Comparison of ENCODE assay signal across 1 cellular context in genomic region chr2:9275399-9275798, GRCh38.
TF ChIP-seq lines count a peak whose summit lies in the region.

No MANE protein-coding gene starts in this region.

TF ChIP-seq in HepG2, 621 proteins besides CTCF, POLR2A, EP300 and RAD21 (continued from another document):
- TF ChIP-seq ZBTB33 (CRISPR knock-in tag; IDR thresholded peaks at IDR 0.05), result no peak
